In the genomic region with DNA sequence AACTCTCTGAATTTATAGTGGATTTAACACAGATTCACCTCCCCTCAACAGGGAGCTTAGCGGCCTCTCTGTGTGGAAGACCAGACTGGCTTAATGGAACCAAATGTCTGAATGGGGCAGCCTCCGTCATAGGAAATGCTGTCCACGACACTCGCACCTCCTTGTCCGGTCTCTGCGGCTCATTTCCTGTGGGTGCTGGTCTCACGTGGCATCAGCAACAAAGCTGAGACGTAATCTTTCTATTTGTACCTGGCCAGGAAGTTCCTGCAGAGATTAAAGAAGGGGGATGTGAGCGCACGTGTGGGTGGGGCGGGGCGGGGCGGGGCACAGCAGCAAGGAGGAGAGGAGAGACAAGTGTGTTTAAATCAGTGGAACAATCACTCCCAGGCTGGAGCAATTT, we compare ENCODE assay signal across 8 cellular contexts.
DNase-seq lines count a peak whose midpoint lies in the region; ATAC-seq and TF ChIP-seq lines count a peak whose summit lies in the region.

No MANE protein-coding gene starts in this region.

- H3K4me3 ChIP-seq in left ventricle myocardium inferior: peak overlapping the region; percentile 27
- H3K4me3 ChIP-seq in Peyer's patch: peak overlapping the region in 1 of 4 donors; percentile 15
- H3K4me3 ChIP-seq in epithelial cell of proximal tubule (ENCODE audit: low read depth, low read length): peak overlapping the region; percentile 14
- peak overlapping the region; percentile 8 for H3K4me3 ChIP-seq in upper lobe of right lung

- TF ChIP-seq POLR2A in Peyer's patch (IDR thresholded peaks at IDR 0.05): no peak

- H3K4me1 ChIP-seq in left ventricle myocardium inferior (peaks cover 5% of the 10 kb centered on the region), Peyer's patch (no peaks in the 10 kb centered on the region), upper lobe of right lung (no peaks in the 10 kb centered on the region)

- intact Hi-C loops in left ventricle myocardium inferior (cut with micrococcal nuclease) (no loop called here), cardiac septum (cut with DNase I) (no loop called here), upper lobe of right lung (cut with DNase I) (no loop called here)

- H3K27ac ChIP-seq in left ventricle myocardium inferior (replicated peaks) (no peak overlapping the region), Peyer's patch (no peak overlapping the region), upper lobe of right lung (no peak overlapping the region)

- DNase-seq in left ventricle myocardium inferior (no peak), cardiac septum (ENCODE audit: low spot score) (no peak), Peyer's patch (peak in 2 of 3 donors; percentile 49 to 55), epithelial cell of proximal tubule (ENCODE audit: low read depth) (no peak), upper lobe of right lung (no peak), omental fat pad (ENCODE audit: low spot score) (no peak), RKO (ENCODE audit: low spot score) (no peak)

- TF ChIP-seq CTCF in left ventricle myocardium inferior (IDR thresholded peaks at IDR 0.05; ENCODE audit: borderline replicate concordance) (no peak), Peyer's patch (IDR thresholded peaks at IDR 0.05) (no peak), epithelial cell of proximal tubule (conservative IDR thresholded peaks at IDR 0.05; ENCODE audit: low read depth, low read length) (no peak), upper lobe of right lung (IDR thresholded peaks at IDR 0.05) (no peak), omental fat pad (IDR thresholded peaks at IDR 0.05) (no peak)

- ATAC-seq in upper lobe of right lung: peak; percentile 62
- no peak for ATAC-seq in omental fat pad (ENCODE audit: low FRiP score)
- no peak for ATAC-seq in GM18498 (IDR thresholded peaks at IDR 0.05; ENCODE audit: unreplicated experiment)

- H3K27me3 ChIP-seq in left ventricle myocardium inferior (ENCODE audit: low read depth) (peaks cover 25% of the 10 kb centered on the region), Peyer's patch (no peaks in the 10 kb centered on the region), upper lobe of right lung (no peaks in the 10 kb centered on the region)

- H3K36me3 ChIP-seq in left ventricle myocardium inferior (no peaks in the 10 kb centered on the region), Peyer's patch (no peaks in the 10 kb centered on the region), upper lobe of right lung (no peaks in the 10 kb centered on the region)

- H3K9me3 ChIP-seq in left ventricle myocardium inferior (replicated peaks) (no peaks in the 10 kb centered on the region), Peyer's patch (no peaks in the 10 kb centered on the region), upper lobe of right lung (no peaks in the 10 kb centered on the region)

Comparison
In these comparisons a context has a peak if more than half of its experiments do, and no peak if none do; other contexts are left out.
1. DNase-seq: peak in Peyer's patch (2 of 3); none in left ventricle myocardium inferior (single experiment), cardiac septum (single experiment), epithelial cell of proximal tubule (single experiment), upper lobe of right lung (single experiment), omental fat pad (single experiment) and RKO (single experiment).